Comparison of ENCODE assay signal across 8 cellular contexts in genomic region chr6:107866606-107867301, GRCh38. TPM values are rescaled to one million over a fixed set of nuclear protein-coding genes. Genes with fewer than 3 reads are reported as not detected.
A peak's percentile ranks its signal among the peaks of the same experiment; 100 is the strongest.
DNase-seq lines count a peak whose midpoint lies in the region; ATAC-seq lines count a peak whose summit lies in the region.

No MANE protein-coding gene starts in this region.

- intact Hi-C loops in posterior vena cava (cut with DNase I): no loop called here

- no peak overlapping the region for H3K27ac Mint-ChIP-seq in activated T-cell treated with anti-CD3 and anti-CD28 coated beads, Interleukin-2, amount 50 U/mL, for 24 hours
- H3K27ac Mint-ChIP-seq in T-helper 17 cell: no peak overlapping the region
- peak overlapping the region; percentile 24 for H3K27ac Mint-ChIP-seq in stimulated activated memory B cell treated with anti-CD40 and anti-IgM and Interleukin-4, amounts not matched to agents 10 μg/mL and 1 μg/mL and 100 μg/mL, for 72 hours

- H3K9me3 ChIP-seq in T-helper 17 cell (ENCODE audit: control insufficient read depth, low read length, poor library complexity, severe bottlenecking): no peaks in the 10 kb centered on the region

- DNase-seq in activated T-cell treated with anti-CD3 and anti-CD28 coated beads for 1 hour (ENCODE audit: low read depth) (peak; percentile 4), Kasumi-1 (lab: John Stamatoyannopoulos, UW) (peak; percentile 64 to 75), T-helper 17 cell (no peak), germinal center (ENCODE audit: low spot score) (peak; percentile 31), posterior vena cava (ENCODE audit: low spot score) (no peak), GOT3 (lab: John Stamatoyannopoulos, UW) (no peak)
- DNase-seq in activated T-cell treated with anti-CD3 and anti-CD28 coated beads, Interleukin-2, amount 50 U/mL, for 24 hours: no peak

- peak; percentile 74 for ATAC-seq in T-helper 17 cell
- no peak for ATAC-seq in stimulated activated memory B cell treated with anti-CD40 and anti-IgM and Interleukin-4, amounts not matched to agents 10 μg/mL and 1 μg/mL and 100 μg/mL, for 72 hours

- H3K4me1 Mint-ChIP-seq in activated T-cell treated with anti-CD3 and anti-CD28 coated beads, Interleukin-2, amount 50 U/mL, for 24 hours (ENCODE audit: low read depth): peaks cover 31% of the 10 kb centered on the region
- peaks cover 2% of the 10 kb centered on the region for H3K4me1 Mint-ChIP-seq in T-helper 17 cell
- H3K4me1 Mint-ChIP-seq in stimulated activated memory B cell treated with anti-CD40 and anti-IgM and Interleukin-4, amounts not matched to agents 10 μg/mL and 1 μg/mL and 100 μg/mL, for 72 hours: peaks cover 38% of the 10 kb centered on the region

- H3K36me3 Mint-ChIP-seq in activated T-cell treated with anti-CD3 and anti-CD28 coated beads, Interleukin-2, amount 50 U/mL, for 24 hours (ENCODE audit: low read depth): peaks cover 33% of the 10 kb centered on the region
- peaks cover 3% of the 10 kb centered on the region for H3K36me3 Mint-ChIP-seq in T-helper 17 cell (ENCODE audit: low read depth)
- H3K36me3 Mint-ChIP-seq in stimulated activated memory B cell treated with anti-CD40 and anti-IgM and Interleukin-4, amounts not matched to agents 10 μg/mL and 1 μg/mL and 100 μg/mL, for 72 hours: peaks cover 24% of the 10 kb centered on the region

- no peak overlapping the region for H3K4me3 Mint-ChIP-seq in activated T-cell treated with anti-CD3 and anti-CD28 coated beads, Interleukin-2, amount 50 U/mL, for 24 hours
- H3K4me3 Mint-ChIP-seq in T-helper 17 cell: no peak overlapping the region
- H3K4me3 Mint-ChIP-seq in stimulated activated memory B cell treated with anti-CD40 and anti-IgM and Interleukin-4, amounts not matched to agents 10 μg/mL and 1 μg/mL and 100 μg/mL, for 72 hours: no peak overlapping the region

- H3K9me3 Mint-ChIP-seq in activated T-cell treated with anti-CD3 and anti-CD28 coated beads, Interleukin-2, amount 50 U/mL, for 24 hours: no peaks in the 10 kb centered on the region
- no peaks in the 10 kb centered on the region for H3K9me3 Mint-ChIP-seq in stimulated activated memory B cell treated with anti-CD40 and anti-IgM and Interleukin-4, amounts not matched to agents 10 μg/mL and 1 μg/mL and 100 μg/mL, for 72 hours

- H3K27me3 Mint-ChIP-seq in activated T-cell treated with anti-CD3 and anti-CD28 coated beads, Interleukin-2, amount 50 U/mL, for 24 hours: peaks cover 6% of the 10 kb centered on the region
- H3K27me3 Mint-ChIP-seq in T-helper 17 cell: peaks cover 5% of the 10 kb centered on the region
- H3K27me3 Mint-ChIP-seq in stimulated activated memory B cell treated with anti-CD40 and anti-IgM and Interleukin-4, amounts not matched to agents 10 μg/mL and 1 μg/mL and 100 μg/mL, for 72 hours: no peaks in the 10 kb centered on the region

RNA-seq across cellular contexts. Expression of gene SCML4, which starts 42.6 kb away (rescaled TPM):
- total RNA-seq in T-helper 17 cell: 10 to 100 TPM; 49.6 to 58.3 TPM
- 1 to 10 TPM in 1 of 2 donors, under 1 TPM in 1; 0.38 to 1.0 TPM for total RNA-seq in posterior vena cava

Comparison
In these comparisons a context has a peak if more than half of its experiments do, and no peak if none do; other contexts are left out.
1. DNase-seq: peak in activated T-cell treated with anti-CD3 and anti-CD28 coated beads for 1 hour (single experiment), Kasumi-1 (2 of 2) and germinal center (single experiment); none in activated T-cell treated with anti-CD3 and anti-CD28 coated beads, Interleukin-2, amount 50 U/mL, for 24 hours (single experiment), T-helper 17 cell (0 of 3), posterior vena cava (single experiment) and GOT3 (single experiment).
2. RNA of gene SCML4, which starts 42.6 kb away (total RNA-seq): 49.6 to 58.3 TPM in T-helper 17 cell; 0.38 to 1.0 TPM in posterior vena cava; every median in the first group is over 10 times any median in the second.